Comparison of ENCODE assay signal across 23 cellular contexts in the genomic region with DNA sequence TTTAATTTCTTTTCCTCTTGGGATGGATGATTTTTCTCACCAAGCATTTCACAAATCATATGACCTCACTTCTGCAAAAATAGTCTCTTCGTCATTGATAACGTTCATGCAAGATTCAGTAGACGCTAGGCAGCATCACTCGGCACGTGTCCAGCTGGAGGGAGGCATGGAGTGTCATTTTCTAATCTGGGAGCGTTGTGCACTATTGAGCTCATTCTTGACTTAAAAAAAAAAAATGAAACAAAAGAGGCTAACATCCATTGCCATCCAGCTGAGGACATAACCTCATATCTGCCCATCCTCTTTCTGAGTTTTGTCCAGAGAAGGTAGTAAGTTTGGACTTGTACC. TPM values are rescaled to one million over a fixed set of nuclear protein-coding genes. Genes with fewer than 3 reads are reported as not detected.
DNase-seq lines count a peak whose midpoint lies in the region; ATAC-seq and FAIRE-seq lines count a peak whose summit lies in the region.
"Had no signal": no experiment of that assay in that cellular context is flagged by ENCODE, and none has a peak within 500 bp of the region (broad histone marks: within the 10 kb centered on the region; RNA-seq: fewer than 3 reads in every experiment).

No MANE protein-coding gene starts in this region.

- POLR2A ChIA-PET in activated CD8-positive, alpha-beta T cell treated with anti-CD3 and anti-CD28 coated beads, Interleukin-2, amount 10 ng/mL, durations not matched to agents 7 days and 5 days (lab: Charles Lee) = interaction anchor here (0.6 kb wide), 1 partner anchor 93 kb away, joined by 5 read pairs; a partner anchor contains a TSS

- DNase-seq in T-helper 1 cell (no peak), Right ventricle myocardium superior (peak; percentile 90), midbrain (lab: John Stamatoyannopoulos, UW) (peak; percentile 73), substantia nigra (lab: John Stamatoyannopoulos, UW) (peak in 35 of 49 donors; percentile 19 to 87 (median 64)), GM19239 (ENCODE audit: insufficient read length, low spot score) (no peak), KG1 (lab: John Stamatoyannopoulos, UW) (no peak)
- no peak for DNase-seq in activated CD8-positive, alpha-beta T cell treated with anti-CD3 and anti-CD28 coated beads, Interleukin-2, amount 10 ng/mL, durations not matched to agents 7 days and 5 days
- DNase-seq: activated CD4-positive, alpha-beta T cell treated with anti-CD3 and anti-CD28 coated beads, Interleukin-2, amount 50 U/mL, for 4 hours; activated naive CD4-positive, alpha-beta T cell; aorta; BE2C; Caco-2; effector memory CD8-positive, alpha-beta T cell; left lung; NCI-H1436 treated with DMSO at 0.1 percent for 48 hours; NCI-H2171; NCI-H526 treated with DMSO at 0.1 percent for 48 hours; pancreas; stimulated activated CD4-positive, alpha-beta T cell treated with anti-CD3 and anti-CD28 coated beads, Interleukin-4, amount 100 ng/mL, for 24 hours; SW 1271 had no signal

- intact Hi-C loops in Right ventricle myocardium superior (cut with DNase I) = no loop called here

- H3K4me1 Mint-ChIP-seq in T-helper 1 cell treated with Interleukin-12 subunit alpha and Interleukin-12 subunit beta and Interleukin-4 antibody, amounts not matched to agents 30 μg/mL and 1 μg/mL, for 36 hours (ENCODE audit: low read depth) = no peaks in the 10 kb centered on the region
- no peaks in the 10 kb centered on the region for H3K4me1 Mint-ChIP-seq in activated CD8-positive, alpha-beta T cell treated with anti-CD3 and anti-CD28 coated beads, Interleukin-2, amount 10 ng/mL, durations not matched to agents 7 days and 5 days (ENCODE audit: low read depth)

- peaks cover 16% of the 10 kb centered on the region for H3K36me3 Mint-ChIP-seq in T-helper 1 cell treated with Interleukin-12 subunit alpha and Interleukin-12 subunit beta and Interleukin-4 antibody, amounts not matched to agents 30 μg/mL and 1 μg/mL, for 36 hours (ENCODE audit: low read depth)
- H3K36me3 Mint-ChIP-seq in activated CD8-positive, alpha-beta T cell treated with anti-CD3 and anti-CD28 coated beads, Interleukin-2, amount 10 ng/mL, durations not matched to agents 7 days and 5 days (ENCODE audit: low read depth) = peaks cover 20% of the 10 kb centered on the region

- peak overlapping the region; percentile 16 for H3K27ac Mint-ChIP-seq in T-helper 1 cell treated with Interleukin-12 subunit alpha and Interleukin-12 subunit beta and Interleukin-4 antibody, amounts not matched to agents 30 μg/mL and 1 μg/mL, for 36 hours
- H3K27ac Mint-ChIP-seq in activated CD8-positive, alpha-beta T cell treated with anti-CD3 and anti-CD28 coated beads, Interleukin-2, amount 10 ng/mL, durations not matched to agents 7 days and 5 days = no peak overlapping the region
- H3K27ac Mint-ChIP-seq: effector memory CD8-positive, alpha-beta T cell had no signal

- CTCF ChIA-PET in activated CD8-positive, alpha-beta T cell treated with anti-CD3 and anti-CD28 coated beads, Interleukin-2, amount 10 ng/mL, durations not matched to agents 7 days and 5 days (lab: Charles Lee) = interaction anchor here (0.6 to 2.5 kb wide), 7 partner anchors 11 to 317 kb away, joined by 3 to 12 read pairs (median 3); a partner anchor contains a TSS

- peak overlapping the region; percentile 70 for H3K27ac ChIP-seq in substantia nigra (ENCODE audit: low read depth, low read length, poor library complexity, severe bottlenecking)
- H3K27ac ChIP-seq: 22Rv1, left lung, pancreas, VCaP had no signal

- H3K9me3 Mint-ChIP-seq in T-helper 1 cell treated with Interleukin-12 subunit alpha and Interleukin-12 subunit beta and Interleukin-4 antibody, amounts not matched to agents 30 μg/mL and 1 μg/mL, for 36 hours = no peaks in the 10 kb centered on the region
- H3K9me3 Mint-ChIP-seq in activated CD8-positive, alpha-beta T cell treated with anti-CD3 and anti-CD28 coated beads, Interleukin-2, amount 10 ng/mL, durations not matched to agents 7 days and 5 days (ENCODE audit: insufficient read depth) = no peaks in the 10 kb centered on the region
- H3K9me3 Mint-ChIP-seq: effector memory CD8-positive, alpha-beta T cell had no signal

- H3K27me3 Mint-ChIP-seq in T-helper 1 cell treated with Interleukin-12 subunit alpha and Interleukin-12 subunit beta and Interleukin-4 antibody, amounts not matched to agents 30 μg/mL and 1 μg/mL, for 36 hours (ENCODE audit: low read depth) = no peaks in the 10 kb centered on the region
- no peaks in the 10 kb centered on the region for H3K27me3 Mint-ChIP-seq in activated CD8-positive, alpha-beta T cell treated with anti-CD3 and anti-CD28 coated beads, Interleukin-2, amount 10 ng/mL, durations not matched to agents 7 days and 5 days (ENCODE audit: low read depth)
- H3K27me3 Mint-ChIP-seq: effector memory CD8-positive, alpha-beta T cell had no signal

- ATAC-seq in Right ventricle myocardium superior (ENCODE audit: poor library complexity) = peak; percentile 78
- ATAC-seq in activated CD8-positive, alpha-beta T cell treated with anti-CD3 and anti-CD28 coated beads, Interleukin-2, amount 10 ng/mL, durations not matched to agents 7 days and 5 days = no peak
- ATAC-seq: effector memory CD8-positive, alpha-beta T cell; left lung; pancreas had no signal

- H3K4me3 Mint-ChIP-seq in T-helper 1 cell treated with Interleukin-12 subunit alpha and Interleukin-12 subunit beta and Interleukin-4 antibody, amounts not matched to agents 30 μg/mL and 1 μg/mL, for 36 hours = no peak overlapping the region
- no peak overlapping the region for H3K4me3 Mint-ChIP-seq in activated CD8-positive, alpha-beta T cell treated with anti-CD3 and anti-CD28 coated beads, Interleukin-2, amount 10 ng/mL, durations not matched to agents 7 days and 5 days
- H3K4me3 Mint-ChIP-seq: effector memory CD8-positive, alpha-beta T cell had no signal

- FAIRE-seq in GM19239 (lab: Jason Lieb, UNC) = no peak
- FAIRE-seq: pancreas had no signal

RNA-seq across cellular contexts. Expression of a gene that starts 56.2 kb away (rescaled TPM):
- not detected for total RNA-seq in Right ventricle myocardium superior
- total RNA-seq in activated CD8-positive, alpha-beta T cell treated with anti-CD3 and anti-CD28 coated beads, Interleukin-2, amount 10 ng/mL, durations not matched to agents 7 days and 5 days = not detected

Comparison
In these comparisons a context has a peak if more than half of its experiments do, and no peak if none do; other contexts are left out.
1. DNase-seq: peak in Right ventricle myocardium superior (single experiment), midbrain (single experiment) and substantia nigra (35 of 49); none in T-helper 1 cell (0 of 5), GM19239 (single experiment), activated CD8-positive, alpha-beta T cell treated with anti-CD3 and anti-CD28 coated beads, Interleukin-2, amount 10 ng/mL, durations not matched to agents 7 days and 5 days (single experiment) and KG1 (single experiment).